Comparison of ENCODE assay signal across 25 cellular contexts in the genomic region with DNA sequence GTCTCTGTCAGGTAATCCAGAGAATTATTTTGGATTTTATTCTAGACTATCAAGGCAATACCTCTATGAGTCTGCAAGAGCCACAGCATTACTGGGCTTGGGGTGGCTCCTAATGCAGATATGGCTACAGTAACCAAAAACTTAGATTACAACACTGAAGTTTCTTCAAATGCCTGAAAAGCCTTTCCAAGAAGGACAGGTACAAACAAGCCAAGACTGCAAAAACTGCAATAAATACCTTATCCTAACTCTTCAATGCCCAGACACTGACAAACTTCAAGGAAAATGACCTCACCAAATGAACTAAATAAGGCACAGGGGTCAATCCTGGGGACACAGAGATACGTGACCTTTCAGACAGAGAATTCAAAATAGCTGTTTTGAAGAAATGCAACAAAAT.
"Had no signal": no experiment of that assay in that cellular context is flagged by ENCODE, and none has a peak within 500 bp of the region (broad histone marks: within the 10 kb centered on the region; RNA-seq: fewer than 3 reads in every experiment).

No MANE protein-coding gene starts in this region.

- H3K27ac ChIP-seq: left ventricle myocardium inferior, pancreas, prostate gland, skin epidermis, stomach, testis, transverse colon, vagina had no signal

- FAIRE-seq: pancreas had no signal

- H3K4me1 ChIP-seq: pancreas, prostate gland, stomach, testis, vagina had no signal

- H3K36me3 ChIP-seq: left ventricle myocardium inferior, pancreas, prostate gland, stomach, thyroid gland, transverse colon, upper lobe of left lung, vagina had no signal

- DNase-seq: hippocampal formation; left ventricle myocardium inferior; mesenchymal stem cell; naive thymus-derived CD8-positive, alpha-beta T cell; nucleus accumbens; pancreas; posterior cingulate gyrus; retina; right cardiac atrium; stimulated activated CD4-positive, alpha-beta T cell treated with anti-CD3 and anti-CD28 coated beads, Interleukin-12 subunit alpha, Interleukin-12 subunit beta, amount 100 ng/mL, for 4 hours; stimulated activated CD4-positive, alpha-beta T cell treated with anti-CD3 and anti-CD28 coated beads, Interleukin-15, amount 100 ng/mL, for 24 hours; stimulated activated CD4-positive, alpha-beta T cell treated with anti-CD3 and anti-CD28 coated beads, Interleukin-2, amount 100 ng/mL, for 24 hours; stimulated activated CD4-positive, alpha-beta T cell treated with anti-CD3 and anti-CD28 coated beads, Interleukin-4, amount 100 ng/mL, for 1 hour; stimulated activated naive B cell treated with anti-CD40 and anti-IgM and Interleukin-4, amounts not matched to agents 10 μg/mL and 1 μg/mL and 100 μg/mL, for 72 hours; stimulated activated naive CD8-positive, alpha-beta T cell treated with anti-CD3 and anti-CD28 coated beads, Interleukin-15, Interleukin-2, amounts not matched to agents 100 U/mL and 50 U/mL, for 24 hours; stomach; testis; transverse colon had no signal

- H3K9me3 ChIP-seq: pancreas, prostate gland, stomach, testis, thyroid gland, transverse colon, vagina had no signal

- H3K27me3 ChIP-seq: pancreas, stomach, testis, thyroid gland, transverse colon, upper lobe of left lung, vagina had no signal

- ATAC-seq: naive thymus-derived CD8-positive, alpha-beta T cell; right cardiac atrium; sciatic nerve; stimulated activated naive B cell treated with anti-CD40 and anti-IgM and Interleukin-4, amounts not matched to agents 10 μg/mL and 1 μg/mL and 100 μg/mL, for 72 hours; stimulated activated naive CD8-positive, alpha-beta T cell treated with anti-CD3 and anti-CD28 coated beads, Interleukin-15, Interleukin-2, amounts not matched to agents 100 U/mL and 50 U/mL, for 24 hours had no signal

- H3K4me3 ChIP-seq: left ventricle myocardium inferior, lung, pancreas, prostate gland, skin epidermis, stomach, testis, thyroid gland, transverse colon, upper lobe of left lung, vagina had no signal
